Comparison of ENCODE assay signal across 1 cellular context in the genomic region with DNA sequence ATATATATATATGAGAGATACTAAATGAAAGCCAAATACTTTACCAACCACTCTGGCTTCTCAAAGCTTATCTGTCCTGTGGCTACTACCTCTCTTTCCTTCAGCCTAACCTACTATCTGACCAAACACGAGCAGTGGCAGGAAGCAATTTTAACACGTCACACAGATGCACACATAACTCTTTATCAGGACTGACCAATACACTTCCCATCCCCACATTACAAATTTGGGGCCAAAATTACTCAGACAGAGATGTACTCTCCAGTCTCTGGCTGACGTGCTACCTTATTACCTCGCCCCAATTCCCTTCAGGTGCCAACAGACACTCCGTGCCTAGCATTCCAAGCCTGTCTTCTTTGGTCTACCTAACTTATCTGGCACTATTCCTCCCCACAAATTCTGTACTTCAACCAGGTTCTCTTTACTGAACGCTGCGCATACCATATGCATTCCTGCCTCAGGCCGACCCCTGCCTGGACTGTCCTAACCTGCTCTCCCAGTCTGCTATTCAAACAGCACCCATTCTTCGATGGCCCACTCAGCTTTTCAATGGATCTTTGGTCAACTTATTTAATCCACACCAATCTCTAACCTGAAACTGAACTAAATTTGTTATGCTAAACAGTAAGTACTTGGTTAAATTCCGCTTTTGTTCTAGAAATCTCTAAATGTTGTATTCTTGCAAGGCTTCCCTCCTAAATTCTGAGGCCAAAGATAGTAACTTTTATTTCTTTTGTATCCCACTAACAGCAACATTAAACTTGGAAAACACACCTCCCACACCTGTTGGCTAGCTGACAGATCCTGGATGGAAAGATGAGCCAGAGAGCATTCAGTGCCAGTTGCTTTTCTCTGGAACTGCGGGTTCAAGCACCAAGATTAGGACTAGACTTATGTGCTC.
A peak's percentile ranks its signal among the peaks of the same experiment; 100 is the strongest.
TF ChIP-seq lines count a peak whose summit lies in the region.

No MANE protein-coding gene starts in this region.

TF ChIP-seq in Ishikawa, 13 proteins besides CTCF, POLR2A, EP300 and RAD21 (continued from another document):
- 0 out of 2 replicates have a peak, but pooled peaks have one; percentile 36 for TF ChIP-seq ZBTB7A (IDR thresholded peaks at IDR 0.05; ENCODE audit: low read depth)
- no peak for TF ChIP-seq CEBPB (IDR thresholded peaks at IDR 0.05)
TF ChIP-seq in Ishikawa: peak in this region for 4.
